Comparison of ENCODE assay signal across 23 cellular contexts in the genomic region with DNA sequence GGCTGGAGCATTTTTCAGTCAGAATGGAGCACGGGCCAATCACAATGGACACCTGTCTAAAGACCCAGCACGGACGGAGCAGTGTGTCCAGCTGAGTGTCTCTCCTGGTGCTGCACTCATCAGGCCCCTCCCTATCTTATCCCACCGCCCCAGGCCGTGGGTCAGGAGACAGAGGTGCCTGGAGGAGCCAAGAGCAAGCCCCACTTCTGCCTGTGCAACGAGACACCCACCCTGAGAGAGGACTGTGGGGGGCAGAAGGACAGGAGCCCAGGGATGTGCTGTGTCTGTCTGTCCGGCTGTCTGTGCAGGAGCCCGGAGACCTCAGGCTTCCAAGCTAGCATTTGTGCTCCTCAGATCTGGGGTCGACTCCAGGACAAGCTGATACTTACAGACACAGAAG.
A peak's percentile ranks its signal among the peaks of the same experiment; 100 is the strongest.
DNase-seq lines count a peak whose midpoint lies in the region; ATAC-seq, FAIRE-seq and TF ChIP-seq lines count a peak whose summit lies in the region.
"Had no signal": no experiment of that assay in that cellular context is flagged by ENCODE, and none has a peak within 500 bp of the region (broad histone marks: within the 10 kb centered on the region; RNA-seq: fewer than 3 reads in every experiment).

No MANE protein-coding gene starts in this region.

- no peak overlapping the region for H3K4me3 ChIP-seq in bronchial epithelial cell (ENCODE audit: low read depth, low read length)
- H3K4me3 ChIP-seq: SJSA1 had no signal

- peak; percentile 60 for DNase-seq in Right ventricle myocardium inferior (ENCODE audit: missing footprints)
- no peak for DNase-seq in left cardiac atrium
- DNase-seq in bronchial epithelial cell (ENCODE audit: low read depth): no peak
- DNase-seq in mesenteric fat pad (ENCODE audit: low spot score): peak; percentile 43
- no peak for DNase-seq in GOT3 (lab: John Stamatoyannopoulos, UW)
- DNase-seq in SHP77 treated with DMSO at 0.1 percent for 48 hours (lab: John Stamatoyannopoulos, UW): no peak
- no peak for DNase-seq in HuH-7.5 (ENCODE audit: low spot score)
- no peak for DNase-seq in NCI-H187 (lab: John Stamatoyannopoulos, UW)
- DNase-seq: Caco-2; CD8-positive, alpha-beta T cell; DMS79; GF-D8; MM.1S; NCI-H2029 treated with DMSO at 0.1 percent for 48 hours; NCI-H446 treated with DMSO at 0.1 percent for 48 hours; NCI-H526; NCI-H82; NK-92 treated with Interleukin-12 subunit alpha and Interleukin-12 subunit beta, amount 100 ng/mL, for 24 hours; PC-3 had no signal

- no peak for TF ChIP-seq CTCF in bronchial epithelial cell (IDR thresholded peaks at IDR 0.05; ENCODE audit: insufficient read depth, low read length, severe bottlenecking)

- intact Hi-C loops in Right ventricle myocardium inferior (cut with DNase I) (no loop called here), left cardiac atrium (cut with DNase I) (loop anchor here in 1 of 2 donors (5.0 kb wide), 1 partner anchor 329 kb away; no protein-coding TSS in a partner anchor)

- H3K36me3 ChIP-seq in bronchial epithelial cell (ENCODE audit: control insufficient read depth, insufficient read depth, low read length): no peaks in the 10 kb centered on the region
- H3K36me3 ChIP-seq: SJSA1 had no signal

- H3K27me3 ChIP-seq in bronchial epithelial cell (ENCODE audit: control insufficient read depth, insufficient read depth, low read length): no peaks in the 10 kb centered on the region
- H3K27me3 ChIP-seq: SJSA1 had no signal

- ATAC-seq in Right ventricle myocardium inferior (no peak), left cardiac atrium (no peak)
- ATAC-seq: CD8-positive, alpha-beta T cell; PC-3 had no signal

- peak; percentile 50 for FAIRE-seq in bronchial epithelial cell (lab: Jason Lieb, UNC)
- FAIRE-seq: GM12892, GM18507, HTR-8/SVneo had no signal

Comparison
In these comparisons a context has a peak if more than half of its experiments do, and no peak if none do; other contexts are left out.
1. DNase-seq: peak in Right ventricle myocardium inferior (single experiment) and mesenteric fat pad (single experiment); none in left cardiac atrium (single experiment), bronchial epithelial cell (single experiment), GOT3 (single experiment), SHP77 treated with DMSO at 0.1 percent for 48 hours (single experiment), HuH-7.5 (single experiment) and NCI-H187 (0 of 2).